ENCODE assay signal across 17 cellular contexts in genomic region chr14:93987815-93988476, GRCh38. TPM values are rescaled to one million over a fixed set of nuclear protein-coding genes. Genes with fewer than 3 reads are reported as not detected.
DNase-seq lines count a peak whose midpoint lies in the region; ATAC-seq, FAIRE-seq and TF ChIP-seq lines count a peak whose summit lies in the region.
"Had no signal": no experiment of that assay in that cellular context is flagged by ENCODE, and none has a peak within 500 bp of the region (broad histone marks: within the 10 kb centered on the region; RNA-seq: fewer than 3 reads in every experiment).

No MANE protein-coding gene starts in this region.

- no peaks in the 10 kb centered on the region for H3K79me2 ChIP-seq in H1 (ENCODE audit: control insufficient read depth in 1 of 2, insufficient read depth in 2 of 2, low read length in 2 of 2)

- H3K9me1 ChIP-seq in IMR-90 (ENCODE audit: insufficient read depth, low read length), result peaks cover 20% of the 10 kb centered on the region

- no peak overlapping the region for H3K23ac ChIP-seq in IMR-90 (ENCODE audit: low read depth, low read length)
- no peak overlapping the region for H3K23ac ChIP-seq in H1 (ENCODE audit: insufficient read length)
- no peak overlapping the region for H3K23ac ChIP-seq in neuronal stem cell (ENCODE audit: low read depth, low read length, poor library complexity)

- H4K20me1 ChIP-seq in IMR-90 (ENCODE audit: insufficient read depth, low read length), result no peaks in the 10 kb centered on the region
- H4K20me1 ChIP-seq in H1 (replicated peaks in 1 of 2; ENCODE audit: control insufficient read depth in 1 of 2, insufficient read depth in 2 of 2, low read length in 2 of 2), result no peaks in the 10 kb centered on the region

- H3K27ac Mint-ChIP-seq in osteocyte (ENCODE audit: unreplicated experiment), result no peak overlapping the region
- H3K27ac Mint-ChIP-seq in Caco-2 (ENCODE audit: unreplicated experiment), result no peak overlapping the region
- H3K27ac Mint-ChIP-seq: CD8-positive, alpha-beta T cell had no signal

- no peak overlapping the region for H2BK15ac ChIP-seq in IMR-90 (ENCODE audit: low read depth, low read length)
- no peak overlapping the region for H2BK15ac ChIP-seq in H1 (ENCODE audit: low read length)
- peak overlapping the region; percentile 30 for H2BK15ac ChIP-seq in neuronal stem cell (ENCODE audit: low read length)

- H3K36me3 Mint-ChIP-seq in osteocyte (ENCODE audit: unreplicated experiment) (no peaks in the 10 kb centered on the region), Caco-2 (ENCODE audit: insufficient read depth, unreplicated experiment) (no peaks in the 10 kb centered on the region)
- H3K36me3 Mint-ChIP-seq: CD8-positive, alpha-beta T cell had no signal

- H2AK9ac ChIP-seq in IMR-90 (replicated peaks; ENCODE audit: low read depth, low read length, poor library complexity), result no peak overlapping the region

- H3K14ac ChIP-seq in IMR-90 (replicated peaks; ENCODE audit: low read depth, low read length) (no peak overlapping the region), H1 (ENCODE audit: insufficient read length) (no peak overlapping the region), neuronal stem cell (ENCODE audit: low read length) (no peak overlapping the region)

- H3K23me2 ChIP-seq in H1 (ENCODE audit: low read depth, low read length), result peaks cover 3% of the 10 kb centered on the region; the same call in 1 of the 2 replicates

- no peak overlapping the region for H3K4me3 ChIP-seq in H7 (ENCODE audit: insufficient read depth, low read depth, low read length)
- H3K4me3 ChIP-seq in IMR-90 (ENCODE audit: insufficient read depth, low read depth, low read length), result no peak overlapping the region
- no peak overlapping the region for H3K4me3 ChIP-seq in H1 (ENCODE audit: extremely low read depth in 1 of 4, insufficient read depth in 2 of 4, low read depth in 3 of 4, low read length in 4 of 4)
- no peak overlapping the region for H3K4me3 ChIP-seq in neuronal stem cell (ENCODE audit: low read length in 2 of 2)
- H3K4me3 ChIP-seq in Caco-2 (ENCODE audit: low read depth, low read length), result no peak overlapping the region
- H3K4me3 ChIP-seq: BLaER1 treated with 17β-estradiol and CSF1 and Interleukin-3, amounts not matched to agents 10 nM and 100 nM had no signal

- TF ChIP-seq POLR2A in IMR-90 (IDR thresholded peaks at IDR 0.05; ENCODE audit: low read depth, low read length), result no peak
- TF ChIP-seq POLR2A in H1 (IDR thresholded peaks at IDR 0.05; ENCODE audit: control extremely low read depth in 1 of 2, low read depth in 2 of 2, low read length in 2 of 2), result no peak

- dilution Hi-C loops in IMR-90 (cut with HindIII; ENCODE audit: low sequenced_read_pairs, unreplicated experiment), result no loop called here

- no peak for ATAC-seq in IMR-90 (ENCODE audit: low read depth)
- ATAC-seq: CD8-positive, alpha-beta T cell had no signal

- H4K91ac ChIP-seq in IMR-90 (ENCODE audit: insufficient read depth, low read depth, low read length) (no peak overlapping the region), H1 (replicated peaks; ENCODE audit: insufficient read length, low read length) (no peak overlapping the region), neuronal stem cell (ENCODE audit: low read depth, low read length, poor library complexity) (no peak overlapping the region)

- POLR2A ChIA-PET in IMR-90 (lab: Charles Lee; ENCODE audit: unreplicated experiment), result no interaction called here
- POLR2A ChIA-PET in H1 (lab: Charles Lee; ENCODE audit: partially characterized antibody), result no interaction called here
- POLR2A ChIA-PET in Caco-2 (lab: Charles Lee), result no interaction called here

- H3K9me3 Mint-ChIP-seq in osteocyte (ENCODE audit: unreplicated experiment), result no peaks in the 10 kb centered on the region
- H3K9me3 Mint-ChIP-seq in Caco-2 (ENCODE audit: unreplicated experiment), result no peaks in the 10 kb centered on the region
- H3K9me3 Mint-ChIP-seq: CD8-positive, alpha-beta T cell had no signal

- intact Hi-C loops in IMR-90 (cut with micrococcal nuclease), result no loop called here
- intact Hi-C loops in Caco-2 (cut with micrococcal nuclease; ENCODE audit: unreplicated experiment), result no loop called here

- H3K27me3 Mint-ChIP-seq in osteocyte (ENCODE audit: unreplicated experiment) (peaks cover 27% of the 10 kb centered on the region), Caco-2 (ENCODE audit: insufficient read depth, unreplicated experiment) (no peaks in the 10 kb centered on the region)

- in situ Hi-C loops in IMR-90 (cut with MboI; ENCODE audit: low sequenced_read_pairs), result no loop called here

- H3K27me3 ChIP-seq in H7 (ENCODE audit: control insufficient read depth, insufficient read depth, low read length) (no peaks in the 10 kb centered on the region), IMR-90 (ENCODE audit: control insufficient read depth, insufficient read depth, low read length) (peaks cover 5% of the 10 kb centered on the region; the same call in 1 of the 2 replicates), H1 (replicated peaks in 1 of 4; ENCODE audit: control insufficient read depth in 3 of 4, extremely low read depth in 1 of 4, insufficient read depth in 3 of 4, low read length in 3 of 4) (no peaks in the 10 kb centered on the region; a peak in 1 of 7 replicates), neuronal stem cell (ENCODE audit: control insufficient read depth in 3 of 3, insufficient read depth in 3 of 3, low read depth in 1 of 3, low read length in 3 of 3) (peaks cover 0 to 28% (median 0%) of the 10 kb centered on the region in 3 experiments), Caco-2 (replicated peaks; ENCODE audit: control insufficient read depth, insufficient read depth, low read length) (no peaks in the 10 kb centered on the region)

- H3K27ac ChIP-seq in IMR-90 (ENCODE audit: insufficient read depth, low read length), result no peak overlapping the region
- no peak overlapping the region for H3K27ac ChIP-seq in H1 (ENCODE audit: low read depth, low read length)
- no peak overlapping the region for H3K27ac ChIP-seq in neuronal stem cell (replicated peaks; ENCODE audit: low read length)
- H3K27ac ChIP-seq: BLaER1 treated with 17β-estradiol and CSF1 and Interleukin-3, amounts not matched to agents 10 nM and 100 nM had no signal

- H4K8ac ChIP-seq in IMR-90 (ENCODE audit: low read depth in 2 of 2, low read length in 2 of 2) (no peak overlapping the region), H1 (ENCODE audit: extremely low read depth, insufficient read depth, low read length) (no peak overlapping the region), neuronal stem cell (ENCODE audit: low read depth, low read length) (no peak overlapping the region)

- no peak overlapping the region for H2AFZ ChIP-seq in IMR-90 (replicated peaks; ENCODE audit: low read length, poor library complexity)
- no peak overlapping the region for H2AFZ ChIP-seq in H1 (ENCODE audit: low read length)
- H2AFZ ChIP-seq in neuronal stem cell (ENCODE audit: low read length), result no peak overlapping the region

- H2BK20ac ChIP-seq in IMR-90 (ENCODE audit: low read depth, low read length) (no peak overlapping the region), H1 (ENCODE audit: low read length) (0 out of 2 replicates have a peak overlapping the region, but pooled peaks have one; percentile 61)

- H2BK12ac ChIP-seq in H1 (ENCODE audit: low read depth, low read length) (no peak overlapping the region), neuronal stem cell (ENCODE audit: low read length) (no peak overlapping the region)

- no peak overlapping the region for H4K5ac ChIP-seq in IMR-90 (ENCODE audit: low read depth, low read length)
- H4K5ac ChIP-seq in H1 (ENCODE audit: insufficient read length, low read depth, low read length), result no peak overlapping the region

- BruUV-seq in IMR-90 (replicated peaks; lab: Mats Ljungman, UMichigan), result no TSS peak
- no TSS peak for BruUV-seq in Caco-2 (replicated peaks; lab: Mats Ljungman, UMichigan)

- peaks cover 10% of the 10 kb centered on the region for H3K4me1 Mint-ChIP-seq in osteocyte (ENCODE audit: unreplicated experiment)
- H3K4me1 Mint-ChIP-seq in Caco-2 (ENCODE audit: low read depth, unreplicated experiment), result no peaks in the 10 kb centered on the region

- H3K18ac ChIP-seq in IMR-90 (ENCODE audit: low read depth, low read length) (no peak overlapping the region), H1 (ENCODE audit: extremely low read depth, low read length) (no peak overlapping the region), neuronal stem cell (ENCODE audit: low read length) (no peak overlapping the region)

- TF ChIP-seq RAD21 in IMR-90 (IDR thresholded peaks at IDR 0.05; ENCODE audit: low read length), result no peak
- no peak for TF ChIP-seq RAD21 in H1 (IDR thresholded peaks at IDR 0.05 in 1 of 2, conservative IDR thresholded peaks at IDR 0.05 in 1 of 2; ENCODE audit: low read depth in 2 of 2, low read length in 2 of 2)

- H3K9ac ChIP-seq in IMR-90 (ENCODE audit: low read depth, low read length) (no peak overlapping the region), H1 (replicated peaks in 1 of 4; ENCODE audit: extremely low read depth in 1 of 4, low read depth in 3 of 4, low read length in 3 of 4) (no peak overlapping the region), neuronal stem cell (ENCODE audit: low read depth, low read length, poor library complexity) (no peak overlapping the region)
- H3K9ac ChIP-seq: BLaER1 treated with 17β-estradiol and CSF1 and Interleukin-3, amounts not matched to agents 10 nM and 100 nM had no signal

- 56% methylated on average over 1 of the region's 3 CpGs; no CpG with 5 or more reads in 1 of the 2 experiments for WGBS in IMR-90 (ENCODE audit: extremely low coverage in 2 of 2, insufficient read length in 1 of 2), 2 experiments
- 62% methylated on average over 2 of the region's 3 CpGs; no CpG with 5 or more reads in 1 of the 2 experiments for WGBS in H1 (ENCODE audit: extremely low coverage in 1 of 2, insufficient coverage in 1 of 2, insufficient read length in 1 of 2, insufficient replicate concordance in 2 of 2, low coverage in 1 of 2, low lambda C conversion rate in 2 of 2, missing lambda C conversion rate in 1 of 2), 2 experiments
- WGBS in neuronal stem cell (ENCODE audit: extremely low coverage in 2 of 2, insufficient read length in 2 of 2, insufficient replicate concordance in 1 of 2), 2 donors, result no CpG with 5 or more reads among the region's 3 CpGs

- no peaks in the 10 kb centered on the region for H3K36me3 ChIP-seq in H7 (replicated peaks; ENCODE audit: control insufficient read depth, insufficient read depth, low read length)
- H3K36me3 ChIP-seq in IMR-90 (ENCODE audit: control insufficient read depth, insufficient read depth, low read length), result no peaks in the 10 kb centered on the region
- no peaks in the 10 kb centered on the region for H3K36me3 ChIP-seq in H1 (ENCODE audit: control insufficient read depth in 2 of 4, insufficient read depth in 4 of 4, low read length in 3 of 4)
- no peaks in the 10 kb centered on the region for H3K36me3 ChIP-seq in neuronal stem cell (replicated peaks in 1 of 2; ENCODE audit: control insufficient read depth in 2 of 2, insufficient read depth in 2 of 2, low read length in 2 of 2)
- no peaks in the 10 kb centered on the region for H3K36me3 ChIP-seq in Caco-2 (ENCODE audit: control insufficient read depth, insufficient read depth, low read length)
- H3K36me3 ChIP-seq: BLaER1 treated with 17β-estradiol and CSF1 and Interleukin-3, amounts not matched to agents 10 nM and 100 nM had no signal

- H3K4me3 Mint-ChIP-seq in osteocyte (ENCODE audit: unreplicated experiment) (no peak overlapping the region), Caco-2 (ENCODE audit: unreplicated experiment) (no peak overlapping the region)
- H3K4me3 Mint-ChIP-seq: CD8-positive, alpha-beta T cell had no signal

- DNase-seq in H7, result peak; percentile 79
- DNase-seq in IMR-90, result no peak
- DNase-seq in H1 (ENCODE audit: low read depth in 1 of 2, low spot score in 2 of 2), result no peak
- DNase-seq in neuronal stem cell (ENCODE audit: low spot score), result no peak
- DNase-seq in osteocyte (ENCODE audit: extremely low spot score, unreplicated experiment), result no peak
- DNase-seq in NCI-H2107 treated with DMSO at 0.1 percent for 48 hours (lab: John Stamatoyannopoulos, UW; ENCODE audit: unreplicated experiment), result no peak
- DNase-seq in Caco-2, result no peak
- DNase-seq: CD8-positive, alpha-beta T cell; NCI-H1105; NCI-H2081; NCI-H774 had no signal

- CTCF ChIA-PET in IMR-90 (lab: Yijun Ruan, JAX) (no interaction called here), H1 (lab: Charles Lee; ENCODE audit: partially characterized antibody) (interaction anchor here (0.6 to 7.6 kb wide), 4 partner anchors 11 to 241 kb away, joined by 3 to 108 read pairs (median 3); partner anchors contain the start of gene CCDC197), Caco-2 (lab: Charles Lee) (no interaction called here)

- H3K4me2 ChIP-seq in IMR-90 (ENCODE audit: low read depth, low read length) (no peak overlapping the region), H1 (ENCODE audit: insufficient read depth in 1 of 2, low read depth in 2 of 2, low read length in 2 of 2) (peak overlapping the region; percentile 29 to 39; a peak in 2 of 4 replicates), neuronal stem cell (ENCODE audit: insufficient read depth, low read length, poor library complexity, severe bottlenecking) (no peak overlapping the region)

- no peak for TF ChIP-seq CTCF in IMR-90 (conservative IDR thresholded peaks at IDR 0.05; ENCODE audit: low read depth, low read length)
- no peak for TF ChIP-seq CTCF in H1 (IDR thresholded peaks at IDR 0.05; ENCODE audit: control extremely low read depth in 1 of 3, insufficient read depth in 1 of 3, low read depth in 1 of 3, low read length in 3 of 3)
- TF ChIP-seq CTCF in osteocyte (IDR thresholded peaks at IDR 0.05), result no peak
- no peak for TF ChIP-seq CTCF in Caco-2 (IDR thresholded peaks at IDR 0.05; ENCODE audit: insufficient read depth in 1 of 2, low read depth in 1 of 2, low read length in 1 of 2, severe bottlenecking in 1 of 2, unreplicated experiment in 1 of 2)

- H2AK5ac ChIP-seq in IMR-90 (ENCODE audit: low read depth, low read length), result peak overlapping the region; percentile 43; the same call in 1 of the 2 replicates
- H2AK5ac ChIP-seq in H1 (ENCODE audit: low read depth, low read length), result no peak overlapping the region
- peak overlapping the region; percentile 93 for H2AK5ac ChIP-seq in neuronal stem cell (ENCODE audit: low read depth, low read length)

- no peak for FAIRE-seq in H1 (lab: Jason Lieb, UNC)
- FAIRE-seq: D721Med, H54, HTR-8/SVneo had no signal

- H3K4ac ChIP-seq in IMR-90 (ENCODE audit: low read depth, low read length), result no peak overlapping the region
- H3K4ac ChIP-seq in H1 (replicated peaks; ENCODE audit: insufficient read length, low read depth, low read length), result no peak overlapping the region
- H3K4ac ChIP-seq in neuronal stem cell (ENCODE audit: low read length), result no peak overlapping the region

- H2BK120ac ChIP-seq in IMR-90 (ENCODE audit: low read depth, low read length) (no peak overlapping the region), H1 (replicated peaks; ENCODE audit: low read depth, low read length) (no peak overlapping the region), neuronal stem cell (ENCODE audit: low read depth, low read length) (no peak overlapping the region)

- no peak for TF ChIP-seq EP300 in H1 (IDR thresholded peaks at IDR 0.05; ENCODE audit: borderline replicate concordance in 1 of 2, low read depth in 2 of 2, low read length in 2 of 2)

- no peaks in the 10 kb centered on the region for H3K9me3 ChIP-seq in IMR-90 (ENCODE audit: control insufficient read depth, insufficient read depth, low read length)
- no peaks in the 10 kb centered on the region for H3K9me3 ChIP-seq in H1 (ENCODE audit: insufficient read depth in 2 of 2, low read depth in 1 of 2, low read length in 1 of 2)
- H3K9me3 ChIP-seq in neuronal stem cell (replicated peaks in 1 of 2; ENCODE audit: control insufficient read depth in 2 of 2, insufficient read depth in 1 of 2, low read depth in 1 of 2, low read length in 2 of 2), result no peaks in the 10 kb centered on the region
- H3K9me3 ChIP-seq in Caco-2, result no peaks in the 10 kb centered on the region

- H3K79me1 ChIP-seq in IMR-90 (ENCODE audit: low read depth in 1 of 2, low read length in 2 of 2) (no peaks in the 10 kb centered on the region), H1 (ENCODE audit: low read depth, low read length) (no peaks in the 10 kb centered on the region), neuronal stem cell (ENCODE audit: low read depth, low read length) (no peaks in the 10 kb centered on the region)

- H3K4me1 ChIP-seq in IMR-90 (ENCODE audit: control insufficient read depth, insufficient read depth, low read length) (peaks cover 20% of the 10 kb centered on the region), H1 (replicated peaks in 1 of 4; ENCODE audit: control insufficient read depth in 3 of 4, insufficient read depth in 4 of 4, low read length in 3 of 4) (peaks cover 0 to 14% (median 8%) of the 10 kb centered on the region in 4 experiments; a peak in 4 of 7 replicates), neuronal stem cell (ENCODE audit: control insufficient read depth in 2 of 2, insufficient read depth in 1 of 2, low read depth in 1 of 2, low read length in 2 of 2) (peaks cover 0 to 11% of the 10 kb centered on the region in 2 donors), Caco-2 (peaks cover 9% of the 10 kb centered on the region)

- H3K56ac ChIP-seq in IMR-90 (ENCODE audit: extremely low read depth, insufficient read depth, low read length), result no peak overlapping the region
- no peak overlapping the region for H3K56ac ChIP-seq in H1 (replicated peaks; ENCODE audit: insufficient read length, low read depth, low read length)

- no peak overlapping the region for H2BK5ac ChIP-seq in IMR-90 (ENCODE audit: low read depth, low read length, poor library complexity, severe bottlenecking)
- peak overlapping the region; percentile 81; the same call in 1 of the 2 replicates for H2BK5ac ChIP-seq in H1 (ENCODE audit: low read depth, low read length)
- no peak overlapping the region for H2BK5ac ChIP-seq in neuronal stem cell (ENCODE audit: low read length)

RNA-seq across cellular contexts. Expression of gene CCDC197, which starts 9.2 kb away (rescaled TPM):
- not detected in 2 replicates for total RNA-seq in H7 (2014; rRNA removed; shearing (Covaris generic))
- total RNA-seq in IMR-90 (2012; rRNA removed) (not detected in 2 replicates), osteocyte (not detected in 2 replicates), Caco-2 (2022) (not detected in 2 replicates)
- polyA plus RNA-seq in IMR-90 (2012; rRNA removed) (not detected in 2 replicates), H1 (2011; rRNA removed) (not detected in 2 replicates)
- polyA plus RNA-seq in IMR-90 (2012; cell fraction: cytosol; rRNA removed), result not detected in 2 replicates
- polyA plus RNA-seq in IMR-90 (2012; cell fraction: nucleus; rRNA removed; ENCODE audit: low replicate concordance), result not detected in 2 replicates
- total RNA-seq in H1 (2021; fragmentation: NEBNext Ultra II Directional; extraction: Animal tissue kit (Norgen Biotek cat#: 25700)), result not detected in 2 replicates
- polyA plus RNA-seq in H1 (2011; cell fraction: cytosol; rRNA removed), result not detected
- not detected for polyA plus RNA-seq in H1 (2011; cell fraction: nucleus; rRNA removed)
- not detected in 4 replicates for polyA plus RNA-seq in H1 (2012, experiment 1 of 2)
- polyA plus RNA-seq in H1 (2012, experiment 2 of 2), result not detected
- not detected for polyA plus RNA-seq in H1 (2013, experiment 1 of 2)
- not detected for polyA plus RNA-seq in H1 (2013, experiment 2 of 2)
- polyA minus RNA-seq in H1 (2011; rRNA and poly(A)+ RNA removed), result not detected in 2 replicates
- polyA minus RNA-seq in H1 (2011; cell fraction: cytosol; rRNA and poly(A)+ RNA removed), result not detected
- polyA minus RNA-seq in H1 (2011; cell fraction: nucleus; rRNA and poly(A)+ RNA removed), result not detected
- not detected for polyA plus RNA-seq in neuronal stem cell (2013, experiment 1 of 2)
- polyA plus RNA-seq in neuronal stem cell (2013, experiment 2 of 2), result not detected
- total RNA-seq: CD8-positive, alpha-beta T cell; NCI-H460; RPMI7951 had no signal

RNA-seq across cellular contexts. Expression of gene ASB2, which starts 11.6 kb away (rescaled TPM):
- total RNA-seq in H7 (2014; rRNA removed; shearing (Covaris generic)), result 0.21 TPM in 1 of 2 replicates, not detected in the other
- total RNA-seq in IMR-90 (2012; rRNA removed) (0.54 and 0.83 TPM in 2 replicates), osteocyte (0.34 and 0.38 TPM in 2 replicates), Caco-2 (2022) (0.21 TPM in 1 of 2 replicates, not detected in the other)
- polyA plus RNA-seq in IMR-90 (2012; rRNA removed) (0.77 and 0.98 TPM in 2 replicates), H1 (2011; rRNA removed) (2.1 and 3.2 TPM in 2 replicates)
- 0.42 and 0.78 TPM in 2 replicates for polyA plus RNA-seq in IMR-90 (2012; cell fraction: cytosol; rRNA removed)
- 1.3 and 3.4 TPM in 2 replicates for polyA plus RNA-seq in IMR-90 (2012; cell fraction: nucleus; rRNA removed; ENCODE audit: low replicate concordance)
- 0.77 and 1.0 TPM in 2 replicates for total RNA-seq in H1 (2021; fragmentation: NEBNext Ultra II Directional; extraction: Animal tissue kit (Norgen Biotek cat#: 25700))
- polyA plus RNA-seq in H1 (2011; cell fraction: cytosol; rRNA removed), result 1.3 TPM
- polyA plus RNA-seq in H1 (2011; cell fraction: nucleus; rRNA removed), result 0.91 TPM
- polyA plus RNA-seq in H1 (2012, experiment 1 of 2), result 0.37 to 0.97 TPM (median 0.77 TPM) in 4 replicates
- polyA plus RNA-seq in H1 (2012, experiment 2 of 2), result 0.47 TPM
- 0.83 TPM for polyA plus RNA-seq in H1 (2013, experiment 1 of 2)
- polyA plus RNA-seq in H1 (2013, experiment 2 of 2), result 1.2 TPM
- 1.2 and 2.1 TPM in 2 replicates for polyA minus RNA-seq in H1 (2011; rRNA and poly(A)+ RNA removed)
- 3.7 TPM for polyA minus RNA-seq in H1 (2011; cell fraction: cytosol; rRNA and poly(A)+ RNA removed)
- 1.9 TPM for polyA minus RNA-seq in H1 (2011; cell fraction: nucleus; rRNA and poly(A)+ RNA removed)
- polyA plus RNA-seq in neuronal stem cell (2013, experiment 1 of 2), result 0.43 TPM
- polyA plus RNA-seq in neuronal stem cell (2013, experiment 2 of 2), result 0.50 TPM
- total RNA-seq: NCI-H460 had no signal

RNA-seq across cellular contexts. Expression of gene OTUB2, which starts 38.2 kb away (rescaled TPM):
- total RNA-seq in H7 (2014; rRNA removed; shearing (Covaris generic)), result 3.0 and 4.4 TPM in 2 replicates
- total RNA-seq in IMR-90 (2012; rRNA removed), result 2.2 and 2.5 TPM in 2 replicates
- polyA plus RNA-seq in IMR-90 (2012; rRNA removed), result 1.0 and 1.1 TPM in 2 replicates
- polyA plus RNA-seq in IMR-90 (2012; cell fraction: cytosol; rRNA removed), result 0.50 and 0.87 TPM in 2 replicates
- polyA plus RNA-seq in IMR-90 (2012; cell fraction: nucleus; rRNA removed; ENCODE audit: low replicate concordance), result 0.95 and 1.3 TPM in 2 replicates
- total RNA-seq in H1 (2021; fragmentation: NEBNext Ultra II Directional; extraction: Animal tissue kit (Norgen Biotek cat#: 25700)), result 4.1 and 4.2 TPM in 2 replicates
- polyA plus RNA-seq in H1 (2011; rRNA removed), result 2.2 and 2.6 TPM in 2 replicates
- 2.1 TPM for polyA plus RNA-seq in H1 (2011; cell fraction: cytosol; rRNA removed)
- 3.1 TPM for polyA plus RNA-seq in H1 (2011; cell fraction: nucleus; rRNA removed)
- polyA plus RNA-seq in H1 (2012, experiment 1 of 2), result 2.8 to 4.1 TPM (median 3.5 TPM) in 4 replicates
- 5.0 TPM for polyA plus RNA-seq in H1 (2012, experiment 2 of 2)
- 2.3 TPM for polyA plus RNA-seq in H1 (2013, experiment 1 of 2)
- 2.1 TPM for polyA plus RNA-seq in H1 (2013, experiment 2 of 2)
- 7.9 and 8.0 TPM in 2 replicates for polyA minus RNA-seq in H1 (2011; rRNA and poly(A)+ RNA removed)
- 4.5 TPM for polyA minus RNA-seq in H1 (2011; cell fraction: cytosol; rRNA and poly(A)+ RNA removed)
- polyA minus RNA-seq in H1 (2011; cell fraction: nucleus; rRNA and poly(A)+ RNA removed), result 5.9 TPM
- polyA plus RNA-seq in neuronal stem cell (2013, experiment 1 of 2), result 5.1 TPM
- 5.0 TPM for polyA plus RNA-seq in neuronal stem cell (2013, experiment 2 of 2)
- 1.3 TPM in 2 replicates for total RNA-seq in osteocyte
- total RNA-seq in Caco-2 (2022), result 1.2 TPM in 2 replicates
- total RNA-seq: CD8-positive, alpha-beta T cell had no signal

Comparison
In these comparisons a context has a peak if more than half of its experiments do, and no peak if none do; other contexts are left out.
1. H3K4me2 ChIP-seq: peak in H1 (2 of 2); none in IMR-90 (single experiment) and neuronal stem cell (single experiment).